Comparison of ENCODE assay signal across 1 cellular context in the genomic region with DNA sequence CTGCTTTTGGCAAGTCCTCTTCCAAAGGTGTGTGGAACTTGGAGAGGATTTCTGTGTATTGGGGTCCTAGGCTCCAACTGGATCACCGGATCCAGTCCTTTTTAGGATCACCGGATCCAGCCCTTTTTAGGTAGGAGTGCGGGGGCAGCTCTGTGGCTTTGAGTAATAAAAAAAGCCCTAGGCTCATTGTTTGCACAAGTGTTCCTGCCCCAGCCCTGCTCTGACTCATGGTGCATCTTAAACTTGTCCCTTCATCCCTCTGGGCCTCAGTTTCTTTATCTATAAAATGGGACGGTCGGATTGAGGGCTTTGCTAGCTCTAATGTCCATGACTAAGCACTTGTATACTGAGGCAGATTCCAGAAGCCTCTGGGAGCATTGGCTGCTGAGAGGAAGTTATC.
TF ChIP-seq lines count a peak whose summit lies in the region.

No MANE protein-coding gene starts in this region.

TF ChIP-seq in K562, 482 proteins besides CTCF, POLR2A, EP300 and RAD21 (continues in another document):
- no peak for TF ChIP-seq ZC3H4 (CRISPR knock-in tag; IDR thresholded peaks at IDR 0.05; ENCODE audit: borderline replicate concordance)
- no peak for TF ChIP-seq DACH1 (IDR thresholded peaks at IDR 0.05; ENCODE audit: partially characterized antibody)
- no peak for TF ChIP-seq MTA3 (IDR thresholded peaks at IDR 0.05; ENCODE audit: borderline replicate concordance)
- TF ChIP-seq HEY1 (CRISPR knock-in tag; IDR thresholded peaks at IDR 0.05; ENCODE audit: borderline replicate concordance): no peak
- TF ChIP-seq ATF7 (IDR thresholded peaks at IDR 0.05): no peak
- TF ChIP-seq ZNF184 (CRISPR knock-in tag; IDR thresholded peaks at IDR 0.05): no peak
- TF ChIP-seq, protein P1, sequence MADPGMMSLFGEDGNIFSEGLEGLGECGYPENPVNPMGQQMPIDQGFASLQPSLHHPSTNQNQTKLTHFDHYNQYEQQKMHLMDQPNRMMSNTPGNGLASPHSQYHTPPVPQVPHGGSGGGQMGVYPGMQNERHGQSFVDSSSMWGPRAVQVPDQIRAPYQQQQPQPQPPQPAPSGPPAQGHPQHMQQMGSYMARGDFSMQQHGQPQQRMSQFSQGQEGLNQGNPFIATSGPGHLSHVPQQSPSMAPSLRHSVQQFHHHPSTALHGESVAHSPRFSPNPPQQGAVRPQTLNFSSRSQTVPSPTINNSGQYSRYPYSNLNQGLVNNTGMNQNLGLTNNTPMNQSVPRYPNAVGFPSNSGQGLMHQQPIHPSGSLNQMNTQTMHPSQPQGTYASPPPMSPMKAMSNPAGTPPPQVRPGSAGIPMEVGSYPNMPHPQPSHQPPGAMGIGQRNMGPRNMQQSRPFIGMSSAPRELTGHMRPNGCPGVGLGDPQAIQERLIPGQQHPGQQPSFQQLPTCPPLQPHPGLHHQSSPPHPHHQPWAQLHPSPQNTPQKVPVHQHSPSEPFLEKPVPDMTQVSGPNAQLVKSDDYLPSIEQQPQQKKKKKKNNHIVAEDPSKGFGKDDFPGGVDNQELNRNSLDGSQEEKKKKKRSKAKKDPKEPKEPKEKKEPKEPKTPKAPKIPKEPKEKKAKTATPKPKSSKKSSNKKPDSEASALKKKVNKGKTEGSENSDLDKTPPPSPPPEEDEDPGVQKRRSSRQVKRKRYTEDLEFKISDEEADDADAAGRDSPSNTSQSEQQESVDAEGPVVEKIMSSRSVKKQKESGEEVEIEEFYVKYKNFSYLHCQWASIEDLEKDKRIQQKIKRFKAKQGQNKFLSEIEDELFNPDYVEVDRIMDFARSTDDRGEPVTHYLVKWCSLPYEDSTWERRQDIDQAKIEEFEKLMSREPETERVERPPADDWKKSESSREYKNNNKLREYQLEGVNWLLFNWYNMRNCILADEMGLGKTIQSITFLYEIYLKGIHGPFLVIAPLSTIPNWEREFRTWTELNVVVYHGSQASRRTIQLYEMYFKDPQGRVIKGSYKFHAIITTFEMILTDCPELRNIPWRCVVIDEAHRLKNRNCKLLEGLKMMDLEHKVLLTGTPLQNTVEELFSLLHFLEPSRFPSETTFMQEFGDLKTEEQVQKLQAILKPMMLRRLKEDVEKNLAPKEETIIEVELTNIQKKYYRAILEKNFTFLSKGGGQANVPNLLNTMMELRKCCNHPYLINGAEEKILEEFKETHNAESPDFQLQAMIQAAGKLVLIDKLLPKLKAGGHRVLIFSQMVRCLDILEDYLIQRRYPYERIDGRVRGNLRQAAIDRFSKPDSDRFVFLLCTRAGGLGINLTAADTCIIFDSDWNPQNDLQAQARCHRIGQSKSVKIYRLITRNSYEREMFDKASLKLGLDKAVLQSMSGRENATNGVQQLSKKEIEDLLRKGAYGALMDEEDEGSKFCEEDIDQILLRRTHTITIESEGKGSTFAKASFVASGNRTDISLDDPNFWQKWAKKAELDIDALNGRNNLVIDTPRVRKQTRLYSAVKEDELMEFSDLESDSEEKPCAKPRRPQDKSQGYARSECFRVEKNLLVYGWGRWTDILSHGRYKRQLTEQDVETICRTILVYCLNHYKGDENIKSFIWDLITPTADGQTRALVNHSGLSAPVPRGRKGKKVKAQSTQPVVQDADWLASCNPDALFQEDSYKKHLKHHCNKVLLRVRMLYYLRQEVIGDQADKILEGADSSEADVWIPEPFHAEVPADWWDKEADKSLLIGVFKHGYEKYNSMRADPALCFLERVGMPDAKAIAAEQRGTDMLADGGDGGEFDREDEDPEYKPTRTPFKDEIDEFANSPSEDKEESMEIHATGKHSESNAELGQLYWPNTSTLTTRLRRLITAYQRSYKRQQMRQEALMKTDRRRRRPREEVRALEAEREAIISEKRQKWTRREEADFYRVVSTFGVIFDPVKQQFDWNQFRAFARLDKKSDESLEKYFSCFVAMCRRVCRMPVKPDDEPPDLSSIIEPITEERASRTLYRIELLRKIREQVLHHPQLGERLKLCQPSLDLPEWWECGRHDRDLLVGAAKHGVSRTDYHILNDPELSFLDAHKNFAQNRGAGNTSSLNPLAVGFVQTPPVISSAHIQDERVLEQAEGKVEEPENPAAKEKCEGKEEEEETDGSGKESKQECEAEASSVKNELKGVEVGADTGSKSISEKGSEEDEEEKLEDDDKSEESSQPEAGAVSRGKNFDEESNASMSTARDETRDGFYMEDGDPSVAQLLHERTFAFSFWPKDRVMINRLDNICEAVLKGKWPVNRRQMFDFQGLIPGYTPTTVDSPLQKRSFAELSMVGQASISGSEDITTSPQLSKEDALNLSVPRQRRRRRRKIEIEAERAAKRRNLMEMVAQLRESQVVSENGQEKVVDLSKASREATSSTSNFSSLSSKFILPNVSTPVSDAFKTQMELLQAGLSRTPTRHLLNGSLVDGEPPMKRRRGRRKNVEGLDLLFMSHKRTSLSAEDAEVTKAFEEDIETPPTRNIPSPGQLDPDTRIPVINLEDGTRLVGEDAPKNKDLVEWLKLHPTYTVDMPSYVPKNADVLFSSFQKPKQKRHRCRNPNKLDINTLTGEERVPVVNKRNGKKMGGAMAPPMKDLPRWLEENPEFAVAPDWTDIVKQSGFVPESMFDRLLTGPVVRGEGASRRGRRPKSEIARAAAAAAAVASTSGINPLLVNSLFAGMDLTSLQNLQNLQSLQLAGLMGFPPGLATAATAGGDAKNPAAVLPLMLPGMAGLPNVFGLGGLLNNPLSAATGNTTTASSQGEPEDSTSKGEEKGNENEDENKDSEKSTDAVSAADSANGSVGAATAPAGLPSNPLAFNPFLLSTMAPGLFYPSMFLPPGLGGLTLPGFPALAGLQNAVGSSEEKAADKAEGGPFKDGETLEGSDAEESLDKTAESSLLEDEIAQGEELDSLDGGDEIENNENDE (IDR thresholded peaks at IDR 0.05; ENCODE audit: low read depth, low read length): no peak
- TF ChIP-seq, protein P2, sequence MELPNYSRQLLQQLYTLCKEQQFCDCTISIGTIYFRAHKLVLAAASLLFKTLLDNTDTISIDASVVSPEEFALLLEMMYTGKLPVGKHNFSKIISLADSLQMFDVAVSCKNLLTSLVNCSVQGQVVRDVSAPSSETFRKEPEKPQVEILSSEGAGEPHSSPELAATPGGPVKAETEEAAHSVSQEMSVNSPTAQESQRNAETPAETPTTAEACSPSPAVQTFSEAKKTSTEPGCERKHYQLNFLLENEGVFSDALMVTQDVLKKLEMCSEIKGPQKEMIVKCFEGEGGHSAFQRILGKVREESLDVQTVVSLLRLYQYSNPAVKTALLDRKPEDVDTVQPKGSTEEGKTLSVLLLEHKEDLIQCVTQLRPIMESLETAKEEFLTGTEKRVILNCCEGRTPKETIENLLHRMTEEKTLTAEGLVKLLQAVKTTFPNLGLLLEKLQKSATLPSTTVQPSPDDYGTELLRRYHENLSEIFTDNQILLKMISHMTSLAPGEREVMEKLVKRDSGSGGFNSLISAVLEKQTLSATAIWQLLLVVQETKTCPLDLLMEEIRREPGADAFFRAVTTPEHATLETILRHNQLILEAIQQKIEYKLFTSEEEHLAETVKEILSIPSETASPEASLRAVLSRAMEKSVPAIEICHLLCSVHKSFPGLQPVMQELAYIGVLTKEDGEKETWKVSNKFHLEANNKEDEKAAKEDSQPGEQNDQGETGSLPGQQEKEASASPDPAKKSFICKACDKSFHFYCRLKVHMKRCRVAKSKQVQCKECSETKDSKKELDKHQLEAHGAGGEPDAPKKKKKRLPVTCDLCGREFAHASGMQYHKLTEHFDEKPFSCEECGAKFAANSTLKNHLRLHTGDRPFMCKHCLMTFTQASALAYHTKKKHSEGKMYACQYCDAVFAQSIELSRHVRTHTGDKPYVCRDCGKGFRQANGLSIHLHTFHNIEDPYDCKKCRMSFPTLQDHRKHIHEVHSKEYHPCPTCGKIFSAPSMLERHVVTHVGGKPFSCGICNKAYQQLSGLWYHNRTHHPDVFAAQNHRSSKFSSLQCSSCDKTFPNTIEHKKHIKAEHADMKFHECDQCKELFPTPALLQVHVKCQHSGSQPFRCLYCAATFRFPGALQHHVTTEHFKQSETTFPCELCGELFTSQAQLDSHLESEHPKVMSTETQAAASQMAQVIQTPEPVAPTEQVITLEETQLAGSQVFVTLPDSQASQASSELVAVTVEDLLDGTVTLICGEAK (IDR thresholded peaks at IDR 0.05): no peak
- TF ChIP-seq, protein P2 (CRISPR knock-in tag; IDR thresholded peaks at IDR 0.05): no peak
- TF ChIP-seq, protein P3, sequence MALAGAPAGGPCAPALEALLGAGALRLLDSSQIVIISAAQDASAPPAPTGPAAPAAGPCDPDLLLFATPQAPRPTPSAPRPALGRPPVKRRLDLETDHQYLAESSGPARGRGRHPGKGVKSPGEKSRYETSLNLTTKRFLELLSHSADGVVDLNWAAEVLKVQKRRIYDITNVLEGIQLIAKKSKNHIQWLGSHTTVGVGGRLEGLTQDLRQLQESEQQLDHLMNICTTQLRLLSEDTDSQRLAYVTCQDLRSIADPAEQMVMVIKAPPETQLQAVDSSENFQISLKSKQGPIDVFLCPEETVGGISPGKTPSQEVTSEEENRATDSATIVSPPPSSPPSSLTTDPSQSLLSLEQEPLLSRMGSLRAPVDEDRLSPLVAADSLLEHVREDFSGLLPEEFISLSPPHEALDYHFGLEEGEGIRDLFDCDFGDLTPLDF (CRISPR knock-in tag; IDR thresholded peaks at IDR 0.05): no peak
- no peak for TF ChIP-seq TGIF2 (CRISPR knock-in tag; IDR thresholded peaks at IDR 0.05)
- TF ChIP-seq TAF7 (tag; IDR thresholded peaks at IDR 0.05): no peak
- no peak for TF ChIP-seq JUND (IDR thresholded peaks at IDR 0.05; ENCODE audit: borderline replicate concordance, low read depth, low read length)
- TF ChIP-seq JUND (tag; IDR thresholded peaks at IDR 0.05; ENCODE audit: borderline replicate concordance, low read depth, low read length): 0 out of 3 replicates have a peak, but pooled peaks have one; percentile 10
- TF ChIP-seq, protein P4, sequence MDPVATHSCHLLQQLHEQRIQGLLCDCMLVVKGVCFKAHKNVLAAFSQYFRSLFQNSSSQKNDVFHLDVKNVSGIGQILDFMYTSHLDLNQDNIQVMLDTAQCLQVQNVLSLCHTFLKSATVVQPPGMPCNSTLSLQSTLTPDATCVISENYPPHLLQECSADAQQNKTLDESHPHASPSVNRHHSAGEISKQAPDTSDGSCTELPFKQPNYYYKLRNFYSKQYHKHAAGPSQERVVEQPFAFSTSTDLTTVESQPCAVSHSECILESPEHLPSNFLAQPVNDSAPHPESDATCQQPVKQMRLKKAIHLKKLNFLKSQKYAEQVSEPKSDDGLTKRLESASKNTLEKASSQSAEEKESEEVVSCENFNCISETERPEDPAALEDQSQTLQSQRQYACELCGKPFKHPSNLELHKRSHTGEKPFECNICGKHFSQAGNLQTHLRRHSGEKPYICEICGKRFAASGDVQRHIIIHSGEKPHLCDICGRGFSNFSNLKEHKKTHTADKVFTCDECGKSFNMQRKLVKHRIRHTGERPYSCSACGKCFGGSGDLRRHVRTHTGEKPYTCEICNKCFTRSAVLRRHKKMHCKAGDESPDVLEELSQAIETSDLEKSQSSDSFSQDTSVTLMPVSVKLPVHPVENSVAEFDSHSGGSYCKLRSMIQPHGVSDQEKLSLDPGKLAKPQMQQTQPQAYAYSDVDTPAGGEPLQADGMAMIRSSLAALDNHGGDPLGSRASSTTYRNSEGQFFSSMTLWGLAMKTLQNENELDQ (CRISPR knock-in tag; IDR thresholded peaks at IDR 0.05; ENCODE audit: borderline replicate concordance): no peak
- TF ChIP-seq KDM1A (IDR thresholded peaks at IDR 0.05): peak; percentile 18 to 23; a peak in 1 of 4 replicates
- peak; percentile 58 to 79; a peak in 2 of 4 replicates for TF ChIP-seq SRF (CRISPR knock-in tag; IDR thresholded peaks at IDR 0.05)
- no peak for TF ChIP-seq FOXJ3 (CRISPR knock-in tag; IDR thresholded peaks at IDR 0.05)
- TF ChIP-seq KAT8 (IDR thresholded peaks at IDR 0.05; ENCODE audit: low read depth): no peak
- no peak for TF ChIP-seq ZNF717 (CRISPR knock-in tag; IDR thresholded peaks at IDR 0.05)
- peak; percentile 68 for TF ChIP-seq RBM25 (IDR thresholded peaks at IDR 0.05; ENCODE audit: low read depth, low read length, severe bottlenecking)
- TF ChIP-seq ZNF253 (CRISPR knock-in tag; conservative IDR thresholded peaks at IDR 0.05): no peak
- TF ChIP-seq ILF3 (IDR thresholded peaks at IDR 0.05; ENCODE audit: borderline replicate concordance): no peak
- no peak for TF ChIP-seq SOX6 (IDR thresholded peaks at IDR 0.05)
